In genomic region chr22:46695346-46696224, GRCh38 we compare ENCODE assay signal across 24 cellular contexts. TPM values are rescaled to one million over a fixed set of nuclear protein-coding genes. Genes with fewer than 3 reads are reported as not detected.
DNase-seq lines count a peak whose midpoint lies in the region; ATAC-seq and TF ChIP-seq lines count a peak whose summit lies in the region.
"Had no signal": no experiment of that assay in that cellular context is flagged by ENCODE, and none has a peak within 500 bp of the region (broad histone marks: within the 10 kb centered on the region; RNA-seq: fewer than 3 reads in every experiment).

No MANE protein-coding gene starts in this region.

- no peak for TF ChIP-seq CTCF in SK-N-SH (IDR thresholded peaks at IDR 0.05)
- TF ChIP-seq CTCF in chondrocyte (IDR thresholded peaks at IDR 0.05), result no peak
- no peak for TF ChIP-seq CTCF in sigmoid colon (IDR thresholded peaks at IDR 0.05)

- no peak overlapping the region for H3K9ac ChIP-seq in SK-N-SH

- POLR2A ChIA-PET in SK-N-SH (lab: Yijun Ruan, JAX), result no interaction called here

- no peak for ATAC-seq in SK-N-SH treated with all-trans-retinoic acid at 6 μM for 48 hours
- no peak for ATAC-seq in HG03025 (IDR thresholded peaks at IDR 0.05; ENCODE audit: low FRiP score, unreplicated experiment)
- ATAC-seq: A549; activated CD4-positive, alpha-beta T cell treated with anti-CD3 and anti-CD28 coated beads for 36 hours; activated CD8-positive, alpha-beta T cell treated with anti-CD3 and anti-CD28 coated beads for 36 hours; gastrocnemius medialis had no signal

- H3K36me3 Mint-ChIP-seq in chondrocyte (ENCODE audit: low read depth), result peaks cover 20% of the 10 kb centered on the region

- no peak overlapping the region for H3K27ac Mint-ChIP-seq in chondrocyte (ENCODE audit: unreplicated experiment)
- H3K27ac Mint-ChIP-seq: activated CD4-positive, alpha-beta T cell treated with anti-CD3 and anti-CD28 coated beads for 36 hours; activated CD8-positive, alpha-beta T cell treated with anti-CD3 and anti-CD28 coated beads for 36 hours; activated T-helper 1 cell treated with anti-CD3 and anti-CD28 coated beads, Interleukin-12 subunit alpha, Interleukin-12 subunit beta, Interleukin-2, Interleukin-4 antibody, amounts not matched to agents 30 ng/mL and 10 ng/mL and 1 ng/mL, durations not matched to agents 14 hours and 24 hours and 36 hours had no signal

- H3K27me3 ChIP-seq in SK-N-SH (ENCODE audit: insufficient read depth) (no peaks in the 10 kb centered on the region), H7 (ENCODE audit: control insufficient read depth, insufficient read depth, low read length) (no peaks in the 10 kb centered on the region), sigmoid colon (no peaks in the 10 kb centered on the region)
- H3K27me3 ChIP-seq: brain microvascular endothelial cell, gastrocnemius medialis, testis had no signal

- H3K4me2 ChIP-seq in SK-N-SH, result no peak overlapping the region
- H3K4me2 ChIP-seq: A549 had no signal

- H3K27me3 Mint-ChIP-seq in chondrocyte (ENCODE audit: low read depth), result no peaks in the 10 kb centered on the region
- H3K27me3 Mint-ChIP-seq: activated CD4-positive, alpha-beta T cell treated with anti-CD3 and anti-CD28 coated beads for 36 hours; activated CD8-positive, alpha-beta T cell treated with anti-CD3 and anti-CD28 coated beads for 36 hours had no signal

- no peaks in the 10 kb centered on the region for H3K79me2 ChIP-seq in SK-N-SH (ENCODE audit: insufficient read depth)

- no peaks in the 10 kb centered on the region for H3F3A ChIP-seq in SK-N-SH (replicated peaks; ENCODE audit: insufficient read depth)

- H4K20me1 ChIP-seq in SK-N-SH (ENCODE audit: insufficient read depth), result no peaks in the 10 kb centered on the region

- H3K4me3 ChIP-seq in SK-N-SH (ENCODE audit: low read depth in 2 of 2, low read length in 1 of 2) (no peak overlapping the region), H7 (ENCODE audit: insufficient read depth, low read depth, low read length) (no peak overlapping the region), sigmoid colon (no peak overlapping the region)
- H3K4me3 ChIP-seq: A549, gastrocnemius medialis, HAP-1, testis had no signal

- no peak overlapping the region for H2AFZ ChIP-seq in SK-N-SH (ENCODE audit: low read depth)

- H3K4me1 Mint-ChIP-seq in chondrocyte (ENCODE audit: low read depth), result no peaks in the 10 kb centered on the region
- H3K4me1 Mint-ChIP-seq: activated CD4-positive, alpha-beta T cell treated with anti-CD3 and anti-CD28 coated beads for 36 hours; nephron progenitor cell had no signal

- CTCF ChIA-PET in SK-N-SH (lab: Yijun Ruan, JAX), result interaction anchor here (0.7 kb wide), 1 partner anchor 133 kb away, joined by 3 read pairs; no protein-coding TSS in a partner anchor

- no peak for TF ChIP-seq EP300 in SK-N-SH (IDR thresholded peaks at IDR 0.05; ENCODE audit: borderline replicate concordance in 1 of 2, low read depth in 1 of 2, low read length in 1 of 2)
- TF ChIP-seq EP300 in sigmoid colon (IDR thresholded peaks at IDR 0.05), result no peak

- H3K4me1 ChIP-seq in SK-N-SH (ENCODE audit: control insufficient read depth in 1 of 2, insufficient read depth in 2 of 2, low read depth in 1 of 2, low read length in 1 of 2), result no peaks in the 10 kb centered on the region
- no peaks in the 10 kb centered on the region for H3K4me1 ChIP-seq in sigmoid colon
- H3K4me1 ChIP-seq: A549, gastrocnemius medialis, HAP-1, testis had no signal

- peaks cover 26 to 61% of the 10 kb centered on the region in 2 experiments for H3K36me3 ChIP-seq in SK-N-SH (replicated peaks in 1 of 2; ENCODE audit: control insufficient read depth in 1 of 2, insufficient read depth in 2 of 2, low read length in 1 of 2)
- H3K36me3 ChIP-seq in H7 (replicated peaks; ENCODE audit: control insufficient read depth, insufficient read depth, low read length), result peaks cover 19% of the 10 kb centered on the region
- peaks cover 16 to 96% (median 56%) of the 10 kb centered on the region in 4 donors for H3K36me3 ChIP-seq in sigmoid colon

- WGBS in SK-N-SH (ENCODE audit: low lambda C conversion rate), result 95% methylated on average over 5 of the region's 25 CpGs
- 78 to 83% methylated on average over 25 of the region's 25 CpGs for WGBS in sigmoid colon, 2 donors

- no peaks in the 10 kb centered on the region for H3K9me3 Mint-ChIP-seq in chondrocyte (ENCODE audit: low read depth)
- H3K9me3 Mint-ChIP-seq: activated CD8-positive, alpha-beta T cell treated with anti-CD3 and anti-CD28 coated beads for 36 hours; activated naive CD4-positive, alpha-beta T cell treated with anti-CD3 and anti-CD28 coated beads for 36 hours; activated T-helper 1 cell treated with anti-CD3 and anti-CD28 coated beads, Interleukin-12 subunit alpha, Interleukin-12 subunit beta, Interleukin-2, Interleukin-4 antibody, amounts not matched to agents 30 ng/mL and 10 ng/mL and 1 ng/mL, durations not matched to agents 14 hours and 24 hours and 36 hours; nephron progenitor cell had no signal

- H3K9me2 ChIP-seq in SK-N-SH, result no peaks in the 10 kb centered on the region

- H3K4me3 Mint-ChIP-seq in chondrocyte (ENCODE audit: unreplicated experiment), result no peak overlapping the region
- H3K4me3 Mint-ChIP-seq: activated CD4-positive, alpha-beta T cell treated with anti-CD3 and anti-CD28 coated beads for 36 hours; activated CD8-positive, alpha-beta T cell treated with anti-CD3 and anti-CD28 coated beads for 36 hours; activated naive CD4-positive, alpha-beta T cell treated with anti-CD3 and anti-CD28 coated beads for 36 hours; activated T-helper 1 cell treated with anti-CD3 and anti-CD28 coated beads, Interleukin-12 subunit alpha, Interleukin-12 subunit beta, Interleukin-2, Interleukin-4 antibody, amounts not matched to agents 30 ng/mL and 10 ng/mL and 1 ng/mL, durations not matched to agents 14 hours and 24 hours and 36 hours; nephron progenitor cell had no signal

- no peak for TF ChIP-seq POLR2A in sigmoid colon (IDR thresholded peaks at IDR 0.05)

- DNase-seq in SK-N-SH (peak; percentile 33), H7 (peak; percentile 33), chondrocyte (ENCODE audit: low spot score) (peak; percentile 89), sigmoid colon (peak; percentile 58), HK-2 (ENCODE audit: unreplicated experiment) (no peak), cerebellum (ENCODE audit: low spot score) (no peak)
- DNase-seq: activated CD4-positive, alpha-beta T cell treated with anti-CD3 and anti-CD28 coated beads for 36 hours; activated CD8-positive, alpha-beta memory T cell treated with anti-CD3 and anti-CD28 coated beads, Interleukin-2, amount 50 U/mL, for 48 hours; activated CD8-positive, alpha-beta T cell treated with anti-CD3 and anti-CD28 coated beads for 36 hours; activated naive CD4-positive, alpha-beta T cell treated with anti-CD3 and anti-CD28 coated beads for 36 hours; brain microvascular endothelial cell; gastrocnemius medialis; hippocampal formation; Karpas-422; nephron progenitor cell; stimulated activated naive CD4-positive, alpha-beta T cell; T-helper 2 cell; testis had no signal

- intact Hi-C loops in sigmoid colon (cut with DNase I), result no loop called here

- no peak for TF ChIP-seq RAD21 in SK-N-SH (IDR thresholded peaks at IDR 0.05; ENCODE audit: low read length)

- H3K9me3 ChIP-seq in SK-N-SH, result no peaks in the 10 kb centered on the region
- H3K9me3 ChIP-seq in sigmoid colon, result no peaks in the 10 kb centered on the region
- H3K9me3 ChIP-seq: A549, gastrocnemius medialis, HAP-1, testis had no signal

- H3K27ac ChIP-seq in SK-N-SH (ENCODE audit: low read depth in 2 of 2, low read length in 1 of 2), result no peak overlapping the region
- H3K27ac ChIP-seq in sigmoid colon, result no peak overlapping the region
- H3K27ac ChIP-seq: A549, brain microvascular endothelial cell, gastrocnemius medialis, HL-60, testis had no signal

TF ChIP-seq in SK-N-SH, 30 proteins besides CTCF, POLR2A, EP300 and RAD21 (continues in another document):
- TF ChIP-seq FOXJ3 (CRISPR knock-in tag; IDR thresholded peaks at IDR 0.05) (no peak), TCF12 (IDR thresholded peaks at IDR 0.05) (no peak), TAF1 (IDR thresholded peaks at IDR 0.05; ENCODE audit: borderline replicate concordance, low read depth, low read length) (no peak), ELF1 (IDR thresholded peaks at IDR 0.05) (no peak), RFX5 (IDR thresholded peaks at IDR 0.05; ENCODE audit: low read length) (no peak), POLR2AphosphoS5 (IDR thresholded peaks at IDR 0.05; ENCODE audit: low read depth, low read length) (no peak), JUND (IDR thresholded peaks at IDR 0.05) (no peak)
- TF ChIP-seq, protein P1, sequence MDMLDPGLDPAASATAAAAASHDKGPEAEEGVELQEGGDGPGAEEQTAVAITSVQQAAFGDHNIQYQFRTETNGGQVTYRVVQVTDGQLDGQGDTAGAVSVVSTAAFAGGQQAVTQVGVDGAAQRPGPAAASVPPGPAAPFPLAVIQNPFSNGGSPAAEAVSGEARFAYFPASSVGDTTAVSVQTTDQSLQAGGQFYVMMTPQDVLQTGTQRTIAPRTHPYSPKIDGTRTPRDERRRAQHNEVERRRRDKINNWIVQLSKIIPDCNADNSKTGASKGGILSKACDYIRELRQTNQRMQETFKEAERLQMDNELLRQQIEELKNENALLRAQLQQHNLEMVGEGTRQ (IDR thresholded peaks at IDR 0.05; ENCODE audit: borderline replicate concordance, low read depth, low read length), result no peak

TF ChIP-seq in SK-N-SH treated with all-trans-retinoic acid at 6 μM for 48 hours, 23 proteins besides CTCF, POLR2A, EP300 and RAD21:
- TF ChIP-seq ESRRG (CRISPR knock-in tag; IDR thresholded peaks at IDR 0.05), result no peak
- TF ChIP-seq ZC3H10 (CRISPR knock-in tag; IDR thresholded peaks at IDR 0.05), result no peak
- no peak for TF ChIP-seq PPARA (CRISPR knock-in tag; IDR thresholded peaks at IDR 0.05; ENCODE audit: borderline replicate concordance)

RNA-seq across cellular contexts. Expression of gene CERK, which starts 42.5 kb away (rescaled TPM):
- polyA plus RNA-seq in SK-N-SH (2012; rRNA removed) (32.6 and 33.4 TPM in 2 replicates), sigmoid colon (10 to 100 TPM; 26.1 to 29.5 (median 26.4) TPM)
- polyA plus RNA-seq in SK-N-SH (2012; cell fraction: cytosol; rRNA removed), result 27.7 and 36.1 TPM in 2 replicates
- polyA plus RNA-seq in SK-N-SH (2012; cell fraction: nucleus; rRNA removed), result 23.4 and 24.7 TPM in 2 replicates
- total RNA-seq in H7 (2014; rRNA removed; shearing (Covaris generic)), result 54.8 and 57.2 TPM in 2 replicates
- total RNA-seq in chondrocyte (28.8 to 31.8 TPM (median 29.2 TPM) in 3 replicates), sigmoid colon (10 to 100 TPM; 23.9 to 45.5 (median 29.2) TPM), cerebellum (49.4 TPM)

Comparison
In these comparisons a context has a peak if more than half of its experiments do, and no peak if none do; other contexts are left out.
1. DNase-seq: peak in SK-N-SH (single experiment), H7 (single experiment), chondrocyte (single experiment) and sigmoid colon (single experiment); none in HK-2 (single experiment) and cerebellum (single experiment).